In genomic region chr1:27973771-27974452, GRCh38 we compare ENCODE assay signal across 1 cellular context.
TF ChIP-seq lines count a peak whose summit lies in the region.

No MANE protein-coding gene starts in this region.

TF ChIP-seq in HEK293, 187 proteins besides CTCF, POLR2A, EP300 and RAD21 (continued from another document):
- no peak for TF ChIP-seq BCL6B (tag by site-specific recombination; IDR thresholded peaks at IDR 0.05)
- no peak for TF ChIP-seq ZNF768 (tag by site-specific recombination; IDR thresholded peaks at IDR 0.05)
- no peak for TF ChIP-seq ZNF488 (tag by site-specific recombination; IDR thresholded peaks at IDR 0.05)
- no peak for TF ChIP-seq ZNF114 (tag by site-specific recombination; IDR thresholded peaks at IDR 0.05)
- peak; percentile 74 for TF ChIP-seq ZNF366 (tag by site-specific recombination; conservative IDR thresholded peaks at IDR 0.05)
- TF ChIP-seq ZNF645 (tag by site-specific recombination; IDR thresholded peaks at IDR 0.05): no peak
TF ChIP-seq in HEK293: peak in this region for 3.
